In genomic region chr3:105869531-105869833, GRCh38 we compare ENCODE assay signal across 8 cellular contexts. TPM values are rescaled to one million over a fixed set of nuclear protein-coding genes. Genes with fewer than 3 reads are reported as not detected.
DNase-seq lines count a peak whose midpoint lies in the region; ATAC-seq and TF ChIP-seq lines count a peak whose summit lies in the region.

No MANE protein-coding gene starts in this region.

- H3K9me3 ChIP-seq in body of pancreas (no peaks in the 10 kb centered on the region), mesenchymal stem cell (ENCODE audit: control insufficient read depth, low read length) (no peaks in the 10 kb centered on the region), upper lobe of right lung (no peaks in the 10 kb centered on the region)

- no peak overlapping the region for H3K23ac ChIP-seq in mesenchymal stem cell (ENCODE audit: low read length in 2 of 2)

- H2BK120ac ChIP-seq in mesenchymal stem cell (ENCODE audit: low read depth, low read length) = no peak overlapping the region

- no peak overlapping the region for H4K8ac ChIP-seq in mesenchymal stem cell (ENCODE audit: low read length)

- H3K9me3 Mint-ChIP-seq in activated naive CD4-positive, alpha-beta T cell treated with anti-CD3 and anti-CD28 coated beads, Interleukin-2, amount 50 U/mL, for 24 hours = no peaks in the 10 kb centered on the region

- H3K27ac ChIP-seq in body of pancreas = peak overlapping the region; percentile 82 to 96 (median 92)
- peak overlapping the region; percentile 62 for H3K27ac ChIP-seq in mesenchymal stem cell (ENCODE audit: low read length, poor library complexity, severe bottlenecking)
- H3K27ac ChIP-seq in upper lobe of right lung = peak overlapping the region; percentile 96

- H2BK12ac ChIP-seq in mesenchymal stem cell (ENCODE audit: low read length in 2 of 2) = no peak overlapping the region

- H3K36me3 Mint-ChIP-seq in activated naive CD4-positive, alpha-beta T cell treated with anti-CD3 and anti-CD28 coated beads, Interleukin-2, amount 50 U/mL, for 24 hours = peaks cover 19% of the 10 kb centered on the region

- peaks cover 5% of the 10 kb centered on the region for H3K79me1 ChIP-seq in mesenchymal stem cell (replicated peaks; ENCODE audit: low read length, poor library complexity, severe bottlenecking)

- H3K27me3 ChIP-seq in body of pancreas (no peaks in the 10 kb centered on the region), mesenchymal stem cell (ENCODE audit: control insufficient read depth in 1 of 2, insufficient read depth in 1 of 2, low read length in 2 of 2) (no peaks in the 10 kb centered on the region), upper lobe of right lung (no peaks in the 10 kb centered on the region)

- no peak overlapping the region for H2BK15ac ChIP-seq in mesenchymal stem cell (ENCODE audit: low read depth, poor library complexity, severe bottlenecking)

- peak overlapping the region; percentile 98 for H3K27ac Mint-ChIP-seq in activated naive CD4-positive, alpha-beta T cell treated with anti-CD3 and anti-CD28 coated beads, Interleukin-2, amount 50 U/mL, for 24 hours

- H3K4me1 ChIP-seq in body of pancreas (peaks cover 31% of the 10 kb centered on the region), mesenchymal stem cell (ENCODE audit: control insufficient read depth, insufficient read depth, low read depth, low read length) (no peaks in the 10 kb centered on the region), upper lobe of right lung (peaks cover 20% of the 10 kb centered on the region)

- H4K91ac ChIP-seq in mesenchymal stem cell (ENCODE audit: low read length) = no peak overlapping the region

- peak overlapping the region; percentile 95 for H3K9ac ChIP-seq in mesenchymal stem cell (ENCODE audit: low read length)

- no peaks in the 10 kb centered on the region for H3K27me3 Mint-ChIP-seq in activated naive CD4-positive, alpha-beta T cell treated with anti-CD3 and anti-CD28 coated beads, Interleukin-2, amount 50 U/mL, for 24 hours

- TF ChIP-seq POLR2A in body of pancreas (IDR thresholded peaks at IDR 0.05) = peak in 2 of 3 donors; percentile 13 to 48

- no peak overlapping the region for H2AFZ ChIP-seq in mesenchymal stem cell (ENCODE audit: low read depth, low read length)

- H3K4me3 ChIP-seq in body of pancreas (peak overlapping the region; percentile 25 to 93), mesenchymal stem cell (ENCODE audit: insufficient read depth in 1 of 2, low read depth in 1 of 2, low read length in 2 of 2) (peak overlapping the region in 1 of 2 experiments; percentile 85), upper lobe of right lung (peak overlapping the region; percentile 84)

- H3K4me1 Mint-ChIP-seq in activated naive CD4-positive, alpha-beta T cell treated with anti-CD3 and anti-CD28 coated beads, Interleukin-2, amount 50 U/mL, for 24 hours = peaks cover 40% of the 10 kb centered on the region

- H2BK5ac ChIP-seq in mesenchymal stem cell (ENCODE audit: low read depth, low read length, poor library complexity, severe bottlenecking) = no peak overlapping the region

- H3K4me2 ChIP-seq in mesenchymal stem cell (ENCODE audit: low read length, poor library complexity, severe bottlenecking) = peak overlapping the region; percentile 55

- intact Hi-C loops in body of pancreas (cut with DNase I) (no loop called here), upper lobe of right lung (cut with DNase I) (no loop called here)

- peak overlapping the region; percentile 97 for H3K4me3 Mint-ChIP-seq in activated naive CD4-positive, alpha-beta T cell treated with anti-CD3 and anti-CD28 coated beads, Interleukin-2, amount 50 U/mL, for 24 hours

- H2AK5ac ChIP-seq in mesenchymal stem cell (ENCODE audit: low read length, severe bottlenecking) = no peak overlapping the region

- TF ChIP-seq CTCF in body of pancreas (IDR thresholded peaks at IDR 0.05) (no peak), upper lobe of right lung (IDR thresholded peaks at IDR 0.05) (no peak)

- WGBS in body of pancreas, 2 donors = 0 to 1% methylated on average over 3 of the region's 3 CpGs
- WGBS in mesenchymal stem cell = 0% methylated on average over 3 of the region's 3 CpGs

- H3K36me3 ChIP-seq in body of pancreas (replicated peaks in 1 of 2; ENCODE audit: insufficient read depth in 1 of 2, low read depth in 2 of 2) (no peaks in the 10 kb centered on the region), mesenchymal stem cell (ENCODE audit: control insufficient read depth in 1 of 2, insufficient read depth in 2 of 2, low read depth in 1 of 2, low read length in 2 of 2) (peaks cover 0 to 27% of the 10 kb centered on the region in 2 experiments), upper lobe of right lung (no peaks in the 10 kb centered on the region)

- H3K4ac ChIP-seq in mesenchymal stem cell (ENCODE audit: low read depth in 1 of 2, low read length in 2 of 2) = no peak overlapping the region

- DNase-seq in activated naive CD4-positive, alpha-beta T cell (lab: John Stamatoyannopoulos, UW) = no peak
- DNase-seq in body of pancreas (no peak), mesenchymal stem cell (no peak), upper lobe of right lung (no peak), NCI-H1417 (lab: John Stamatoyannopoulos, UW) (no peak), Ammon's horn (ENCODE audit: low spot score) (no peak)

- H3K14ac ChIP-seq in mesenchymal stem cell (ENCODE audit: low read length in 2 of 2) = no peak overlapping the region

- no peak overlapping the region for H3K18ac ChIP-seq in mesenchymal stem cell (ENCODE audit: low read depth in 1 of 2, low read length in 2 of 2)

- ATAC-seq in body of pancreas = no peak
- ATAC-seq in upper lobe of right lung = no peak
- ATAC-seq in HG03469 (IDR thresholded peaks at IDR 0.05; ENCODE audit: unreplicated experiment) = no peak

RNA-seq across cellular contexts. Expression of gene CBLB, which starts 0.7 kb away (rescaled TPM):
- 10 to 100 TPM; 31.1 to 40.5 TPM for total RNA-seq in body of pancreas
- polyA plus RNA-seq in mesenchymal stem cell (2013, experiment 1 of 2) = 19.3 TPM
- 16.9 TPM for polyA plus RNA-seq in mesenchymal stem cell (2013, experiment 2 of 2)
- total RNA-seq in upper lobe of right lung = 41.5 TPM
